Comparison of ENCODE assay signal across 10 cellular contexts in genomic region chr4:76252271-76252653, GRCh38. TPM values are rescaled to one million over a fixed set of nuclear protein-coding genes. Genes with fewer than 3 reads are reported as not detected.
DNase-seq lines count a peak whose midpoint lies in the region; ATAC-seq and TF ChIP-seq lines count a peak whose summit lies in the region.
"Had no signal": no experiment of that assay in that cellular context is flagged by ENCODE, and none has a peak within 500 bp of the region (broad histone marks: within the 10 kb centered on the region; RNA-seq: fewer than 3 reads in every experiment).

No MANE protein-coding gene starts in this region.

- no peaks in the 10 kb centered on the region for H3K9me2 ChIP-seq in PC-3 (replicated peaks; ENCODE audit: low read length)

- no peak for TF ChIP-seq POLR2A in gastroesophageal sphincter (IDR thresholded peaks at IDR 0.05)

- H4K12ac ChIP-seq in trophoblast cell (ENCODE audit: low read depth, low read length), result no peak overlapping the region

- no peak for ATAC-seq in PC-3
- ATAC-seq in gastroesophageal sphincter, result no peak
- no peak for ATAC-seq in foreskin keratinocyte

- H3K27ac ChIP-seq in PC-3 (ENCODE audit: low read length) (no peak overlapping the region), gastroesophageal sphincter (peak overlapping the region in 1 of 4 donors; percentile 71), trophoblast cell (ENCODE audit: low read depth, low read length) (no peak overlapping the region), foreskin keratinocyte (no peak overlapping the region)
- H3K27ac ChIP-seq: SK-N-MC had no signal

- no peaks in the 10 kb centered on the region for H3K9me3 ChIP-seq in PC-3 (ENCODE audit: low read length)
- H3K9me3 ChIP-seq in gastroesophageal sphincter, result no peaks in the 10 kb centered on the region
- no peaks in the 10 kb centered on the region for H3K9me3 ChIP-seq in trophoblast cell (ENCODE audit: insufficient read depth, low read depth, low read length)

- no peaks in the 10 kb centered on the region for H4K20me1 ChIP-seq in PC-3 (ENCODE audit: low read length)

- H2AFZ ChIP-seq in PC-3 (ENCODE audit: low read length), result peak overlapping the region; percentile 93; the same call in 1 of the 2 replicates
- H2AFZ ChIP-seq in trophoblast cell (ENCODE audit: insufficient read depth, low read length, poor library complexity), result no peak overlapping the region

- H3K4me2 ChIP-seq in PC-3 (ENCODE audit: low read length) (peak overlapping the region; percentile 96), trophoblast cell (ENCODE audit: low read length) (peak overlapping the region; percentile 62)

- TSS peak; percentile 52 for BruUV-seq in PC-3 (replicated peaks; lab: Mats Ljungman, UMichigan)

- no peak for TF ChIP-seq EP300 in gastroesophageal sphincter (IDR thresholded peaks at IDR 0.05)

- no peak overlapping the region for H3K23ac ChIP-seq in trophoblast cell (ENCODE audit: low read length)

- DNase-seq in AG08395 (ENCODE audit: low spot score) (peak; percentile 10), PC-3 (no peak), trophoblast cell (peak in 1 of 2 donors; percentile 75), NCI-H146 treated with DMSO at 0.1 percent for 48 hours (lab: John Stamatoyannopoulos, UW; ENCODE audit: unreplicated experiment) (no peak), foreskin keratinocyte (no peak), T1000 (lab: John Stamatoyannopoulos, UW) (no peak)
- DNase-seq in activated CD4-positive, CD25-positive, alpha-beta regulatory T cell (lab: John Stamatoyannopoulos, UW), result no peak

- CTCF ChIA-PET in PC-3 (lab: Charles Lee), result no interaction called here

- intact Hi-C loops in PC-3 (cut with micrococcal nuclease), result no loop called here

- H3K4me3 ChIP-seq in PC-3 (ENCODE audit: low read length), result no peak overlapping the region
- peak overlapping the region; percentile 72 to 93 for H3K4me3 ChIP-seq in gastroesophageal sphincter
- no peak overlapping the region for H3K4me3 ChIP-seq in trophoblast cell (ENCODE audit: low read depth, low read length)

- H3K36me3 ChIP-seq in PC-3 (ENCODE audit: low read depth, low read length), result no peaks in the 10 kb centered on the region
- H3K36me3 ChIP-seq in gastroesophageal sphincter, result no peaks in the 10 kb centered on the region
- no peaks in the 10 kb centered on the region for H3K36me3 ChIP-seq in trophoblast cell (ENCODE audit: control insufficient read depth in 1 of 2, insufficient read depth in 2 of 2, low read length in 2 of 2)

- H3K18ac ChIP-seq in trophoblast cell (ENCODE audit: low read length), result no peak overlapping the region

- WGBS in gastroesophageal sphincter (ENCODE audit: low coverage in 1 of 2), 2 donors, result 84% methylated on average over 5 of the region's 8 CpGs; no CpG with 5 or more reads in 1 of the 2 donors
- no CpG with 5 or more reads among the region's 8 CpGs for WGBS in trophoblast cell (ENCODE audit: extremely low coverage, insufficient coverage, insufficient read length)

- H4K91ac ChIP-seq in trophoblast cell (ENCODE audit: low read depth, low read length), result no peak overlapping the region

- no peaks in the 10 kb centered on the region for H3F3A ChIP-seq in PC-3 (ENCODE audit: low read length, unreplicated experiment)

- no peaks in the 10 kb centered on the region for H3K79me2 ChIP-seq in PC-3 (ENCODE audit: low read length)
- H3K79me2 ChIP-seq in trophoblast cell (ENCODE audit: control insufficient read depth, insufficient read depth, low read length, poor library complexity), result no peaks in the 10 kb centered on the region

- POLR2A ChIA-PET in PC-3 (lab: Charles Lee; ENCODE audit: unreplicated experiment), result no interaction called here

- H3K79me1 ChIP-seq in trophoblast cell (ENCODE audit: low read length), result peaks cover 2% of the 10 kb centered on the region

- H3K27me3 ChIP-seq in PC-3 (ENCODE audit: low read length) (no peaks in the 10 kb centered on the region), gastroesophageal sphincter (peaks cover 5% of the 10 kb centered on the region), trophoblast cell (ENCODE audit: insufficient read depth, low read length) (no peaks in the 10 kb centered on the region), foreskin keratinocyte (peaks cover 80% of the 10 kb centered on the region)

- no peak overlapping the region for H3K14ac ChIP-seq in trophoblast cell (ENCODE audit: low read length)

- no peak overlapping the region for H2BK12ac ChIP-seq in trophoblast cell (ENCODE audit: low read length)

- no peak overlapping the region for H3K4ac ChIP-seq in trophoblast cell (ENCODE audit: low read depth, low read length)

- no peak overlapping the region for H2BK5ac ChIP-seq in trophoblast cell (ENCODE audit: low read depth, low read length, poor library complexity)

- peaks cover 8% of the 10 kb centered on the region; the same call in 1 of the 2 replicates for H3K4me1 ChIP-seq in PC-3 (ENCODE audit: insufficient read depth, low read length)
- H3K4me1 ChIP-seq in gastroesophageal sphincter, result peaks cover 0 to 14% (median 3%) of the 10 kb centered on the region in 3 donors
- peaks cover 4 to 8% of the 10 kb centered on the region in 2 experiments for H3K4me1 ChIP-seq in trophoblast cell (ENCODE audit: control insufficient read depth in 1 of 2, insufficient read depth in 2 of 2, low read length in 2 of 2)
- H3K4me1 ChIP-seq in foreskin keratinocyte, result no peaks in the 10 kb centered on the region

- H4K8ac ChIP-seq in trophoblast cell (ENCODE audit: low read depth, low read length), result peak overlapping the region; percentile 50

- TF ChIP-seq CTCF in PC-3 (conservative IDR thresholded peaks at IDR 0.05; ENCODE audit: low read depth, low read length) (no peak), gastroesophageal sphincter (IDR thresholded peaks at IDR 0.05) (no peak), foreskin keratinocyte (conservative IDR thresholded peaks at IDR 0.05) (no peak)

- H3K9ac ChIP-seq in PC-3 (ENCODE audit: low read length) (no peak overlapping the region), trophoblast cell (ENCODE audit: low read length) (no peak overlapping the region)

- H2BK120ac ChIP-seq in trophoblast cell (ENCODE audit: insufficient read depth, low read length, poor library complexity), result no peak overlapping the region

- H2AK5ac ChIP-seq in trophoblast cell (ENCODE audit: low read length), result no peak overlapping the region

RNA-seq across cellular contexts. Expression of gene FAM47E, which starts 0.7 kb away (rescaled TPM):
- total RNA-seq in PC-3 (2014; rRNA removed), result 0.91 and 0.98 TPM in 2 replicates
- 1 to 10 TPM; 1.1 to 6.2 (median 4.0) TPM for total RNA-seq in gastroesophageal sphincter
- 0.38 and 0.47 TPM in 2 replicates for polyA plus RNA-seq in trophoblast cell (2013)
- total RNA-seq in foreskin keratinocyte, result not detected in 2 replicates
- polyA plus RNA-seq in foreskin keratinocyte, result 0.07 TPM in 1 of 2 replicates, not detected in the other
- total RNA-seq: activated CD8-positive, alpha-beta memory T cell treated with anti-CD3 and anti-CD28 coated beads for 36 hours had no signal

RNA-seq across cellular contexts. Expression of gene SCARB2, which starts 38.6 kb away (rescaled TPM):
- total RNA-seq in PC-3 (2014; rRNA removed) (40.6 and 56.3 TPM in 2 replicates), gastroesophageal sphincter (100 to 1,000 TPM; 121 to 169 (median 130) TPM), foreskin keratinocyte (57.5 and 70.4 TPM in 2 replicates)
- polyA plus RNA-seq in trophoblast cell (2013), result 45.2 and 49.8 TPM in 2 replicates
- 31.0 and 35.6 TPM in 2 replicates for polyA plus RNA-seq in foreskin keratinocyte

RNA-seq across cellular contexts. Expression of gene STBD1, which starts 54.3 kb away (rescaled TPM):
- total RNA-seq in PC-3 (2014; rRNA removed), result 7.3 and 10.9 TPM in 2 replicates
- total RNA-seq in gastroesophageal sphincter, result 10 to 100 TPM; 18.1 to 25.4 (median 22.2) TPM
- polyA plus RNA-seq in trophoblast cell (2013), result 3.8 and 4.0 TPM in 2 replicates
- 2.5 and 3.2 TPM in 2 replicates for total RNA-seq in foreskin keratinocyte
- 0.49 and 0.99 TPM in 2 replicates for polyA plus RNA-seq in foreskin keratinocyte

Comparison
In these comparisons a context has a peak if more than half of its experiments do, and no peak if none do; other contexts are left out.
1. H3K4me3 ChIP-seq: peak in gastroesophageal sphincter (2 of 2); none in PC-3 (single experiment) and trophoblast cell (single experiment).